Comparison of ENCODE assay signal across 1 cellular context in the genomic region with DNA sequence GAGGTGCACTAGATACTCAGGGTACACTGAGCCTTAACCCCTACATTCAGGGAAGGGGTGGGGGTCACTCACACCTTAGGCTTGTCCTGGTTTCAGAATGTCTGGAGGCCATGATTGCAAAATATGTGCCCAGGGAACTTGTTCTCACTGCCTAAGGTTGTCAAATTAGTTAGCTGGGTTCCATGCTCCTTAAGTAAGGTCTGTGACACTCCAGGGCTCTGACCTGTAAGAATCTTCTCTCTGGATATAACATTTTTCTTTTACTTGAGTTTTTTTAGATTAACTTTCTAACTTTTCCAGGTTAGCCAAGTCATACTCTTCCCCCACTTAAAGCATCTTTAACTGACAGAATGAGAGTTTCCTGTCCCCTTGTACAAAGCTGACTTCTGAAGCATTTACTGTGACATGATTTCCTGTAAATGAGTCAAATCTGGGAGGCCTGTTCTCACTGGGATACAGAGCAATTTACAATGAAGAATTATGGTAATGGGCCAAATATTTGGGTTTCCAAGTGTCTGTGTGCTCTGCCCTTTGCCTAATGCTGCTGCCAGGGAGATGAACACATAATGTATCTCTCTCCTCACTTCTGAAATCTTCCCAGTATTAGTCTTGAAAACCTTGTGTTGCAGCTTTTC.
TF ChIP-seq lines count a peak whose summit lies in the region.

No MANE protein-coding gene starts in this region.

TF ChIP-seq in GM23338, 12 proteins besides CTCF, POLR2A, EP300 and RAD21 (continued from another document):
- TF ChIP-seq, protein P1, sequence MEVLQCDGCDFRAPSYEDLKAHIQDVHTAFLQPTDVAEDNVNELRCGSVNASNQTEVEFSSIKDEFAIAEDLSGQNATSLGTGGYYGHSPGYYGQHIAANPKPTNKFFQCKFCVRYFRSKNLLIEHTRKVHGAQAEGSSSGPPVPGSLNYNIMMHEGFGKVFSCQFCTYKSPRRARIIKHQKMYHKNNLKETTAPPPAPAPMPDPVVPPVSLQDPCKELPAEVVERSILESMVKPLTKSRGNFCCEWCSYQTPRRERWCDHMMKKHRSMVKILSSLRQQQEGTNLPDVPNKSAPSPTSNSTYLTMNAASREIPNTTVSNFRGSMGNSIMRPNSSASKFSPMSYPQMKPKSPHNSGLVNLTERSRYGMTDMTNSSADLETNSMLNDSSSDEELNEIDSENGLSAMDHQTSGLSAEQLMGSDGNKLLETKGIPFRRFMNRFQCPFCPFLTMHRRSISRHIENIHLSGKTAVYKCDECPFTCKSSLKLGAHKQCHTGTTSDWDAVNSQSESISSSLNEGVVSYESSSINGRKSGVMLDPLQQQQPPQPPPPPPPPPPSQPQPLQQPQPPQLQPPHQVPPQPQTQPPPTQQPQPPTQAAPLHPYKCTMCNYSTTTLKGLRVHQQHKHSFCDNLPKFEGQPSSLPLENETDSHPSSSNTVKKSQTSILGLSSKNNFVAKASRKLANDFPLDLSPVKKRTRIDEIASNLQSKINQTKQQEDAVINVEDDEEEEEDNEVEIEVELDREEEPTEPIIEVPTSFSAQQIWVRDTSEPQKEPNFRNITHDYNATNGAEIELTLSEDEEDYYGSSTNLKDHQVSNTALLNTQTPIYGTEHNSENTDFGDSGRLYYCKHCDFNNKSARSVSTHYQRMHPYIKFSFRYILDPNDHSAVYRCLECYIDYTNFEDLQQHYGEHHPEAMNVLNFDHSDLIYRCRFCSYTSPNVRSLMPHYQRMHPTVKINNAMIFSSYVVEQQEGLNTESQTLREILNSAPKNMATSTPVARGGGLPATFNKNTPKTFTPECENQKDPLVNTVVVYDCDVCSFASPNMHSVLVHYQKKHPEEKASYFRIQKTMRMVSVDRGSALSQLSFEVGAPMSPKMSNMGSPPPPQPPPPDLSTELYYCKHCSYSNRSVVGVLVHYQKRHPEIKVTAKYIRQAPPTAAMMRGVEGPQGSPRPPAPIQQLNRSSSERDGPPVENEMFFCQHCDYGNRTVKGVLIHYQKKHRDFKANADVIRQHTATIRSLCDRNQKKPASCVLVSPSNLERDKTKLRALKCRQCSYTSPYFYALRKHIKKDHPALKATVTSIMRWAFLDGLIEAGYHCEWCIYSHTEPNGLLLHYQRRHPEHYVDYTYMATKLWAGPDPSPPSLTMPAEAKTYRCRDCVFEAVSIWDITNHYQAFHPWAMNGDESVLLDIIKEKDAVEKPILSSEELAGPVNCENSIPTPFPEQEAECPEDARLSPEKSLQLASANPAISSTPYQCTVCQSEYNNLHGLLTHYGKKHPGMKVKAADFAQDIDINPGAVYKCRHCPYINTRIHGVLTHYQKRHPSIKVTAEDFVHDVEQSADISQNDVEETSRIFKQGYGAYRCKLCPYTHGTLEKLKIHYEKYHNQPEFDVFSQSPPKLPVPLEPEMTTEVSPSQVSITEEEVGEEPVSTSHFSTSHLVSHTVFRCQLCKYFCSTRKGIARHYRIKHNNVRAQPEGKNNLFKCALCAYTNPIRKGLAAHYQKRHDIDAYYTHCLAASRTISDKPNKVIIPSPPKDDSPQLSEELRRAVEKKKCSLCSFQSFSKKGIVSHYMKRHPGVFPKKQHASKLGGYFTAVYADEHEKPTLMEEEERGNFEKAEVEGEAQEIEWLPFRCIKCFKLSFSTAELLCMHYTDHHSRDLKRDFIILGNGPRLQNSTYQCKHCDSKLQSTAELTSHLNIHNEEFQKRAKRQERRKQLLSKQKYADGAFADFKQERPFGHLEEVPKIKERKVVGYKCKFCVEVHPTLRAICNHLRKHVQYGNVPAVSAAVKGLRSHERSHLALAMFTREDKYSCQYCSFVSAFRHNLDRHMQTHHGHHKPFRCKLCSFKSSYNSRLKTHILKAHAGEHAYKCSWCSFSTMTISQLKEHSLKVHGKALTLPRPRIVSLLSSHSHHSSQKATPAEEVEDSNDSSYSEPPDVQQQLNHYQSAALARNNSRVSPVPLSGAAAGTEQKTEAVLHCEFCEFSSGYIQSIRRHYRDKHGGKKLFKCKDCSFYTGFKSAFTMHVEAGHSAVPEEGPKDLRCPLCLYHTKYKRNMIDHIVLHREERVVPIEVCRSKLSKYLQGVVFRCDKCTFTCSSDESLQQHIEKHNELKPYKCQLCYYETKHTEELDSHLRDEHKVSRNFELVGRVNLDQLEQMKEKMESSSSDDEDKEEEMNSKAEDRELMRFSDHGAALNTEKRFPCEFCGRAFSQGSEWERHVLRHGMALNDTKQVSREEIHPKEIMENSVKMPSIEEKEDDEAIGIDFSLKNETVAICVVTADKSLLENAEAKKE (CRISPR knock-in tag; IDR thresholded peaks at IDR 0.05) = no peak
- no peak for TF ChIP-seq STAT1 (IDR thresholded peaks at IDR 0.05; ENCODE audit: unreplicated experiment)
- TF ChIP-seq ZNF331 (CRISPR knock-in tag; IDR thresholded peaks at IDR 0.05; ENCODE audit: low read depth) = no peak
- TF ChIP-seq, protein P2, sequence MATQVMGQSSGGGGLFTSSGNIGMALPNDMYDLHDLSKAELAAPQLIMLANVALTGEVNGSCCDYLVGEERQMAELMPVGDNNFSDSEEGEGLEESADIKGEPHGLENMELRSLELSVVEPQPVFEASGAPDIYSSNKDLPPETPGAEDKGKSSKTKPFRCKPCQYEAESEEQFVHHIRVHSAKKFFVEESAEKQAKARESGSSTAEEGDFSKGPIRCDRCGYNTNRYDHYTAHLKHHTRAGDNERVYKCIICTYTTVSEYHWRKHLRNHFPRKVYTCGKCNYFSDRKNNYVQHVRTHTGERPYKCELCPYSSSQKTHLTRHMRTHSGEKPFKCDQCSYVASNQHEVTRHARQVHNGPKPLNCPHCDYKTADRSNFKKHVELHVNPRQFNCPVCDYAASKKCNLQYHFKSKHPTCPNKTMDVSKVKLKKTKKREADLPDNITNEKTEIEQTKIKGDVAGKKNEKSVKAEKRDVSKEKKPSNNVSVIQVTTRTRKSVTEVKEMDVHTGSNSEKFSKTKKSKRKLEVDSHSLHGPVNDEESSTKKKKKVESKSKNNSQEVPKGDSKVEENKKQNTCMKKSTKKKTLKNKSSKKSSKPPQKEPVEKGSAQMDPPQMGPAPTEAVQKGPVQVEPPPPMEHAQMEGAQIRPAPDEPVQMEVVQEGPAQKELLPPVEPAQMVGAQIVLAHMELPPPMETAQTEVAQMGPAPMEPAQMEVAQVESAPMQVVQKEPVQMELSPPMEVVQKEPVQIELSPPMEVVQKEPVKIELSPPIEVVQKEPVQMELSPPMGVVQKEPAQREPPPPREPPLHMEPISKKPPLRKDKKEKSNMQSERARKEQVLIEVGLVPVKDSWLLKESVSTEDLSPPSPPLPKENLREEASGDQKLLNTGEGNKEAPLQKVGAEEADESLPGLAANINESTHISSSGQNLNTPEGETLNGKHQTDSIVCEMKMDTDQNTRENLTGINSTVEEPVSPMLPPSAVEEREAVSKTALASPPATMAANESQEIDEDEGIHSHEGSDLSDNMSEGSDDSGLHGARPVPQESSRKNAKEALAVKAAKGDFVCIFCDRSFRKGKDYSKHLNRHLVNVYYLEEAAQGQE (IDR thresholded peaks at IDR 0.05; ENCODE audit: unreplicated experiment) = no peak
- TF ChIP-seq JUNB (IDR thresholded peaks at IDR 0.05; ENCODE audit: unreplicated experiment) = no peak
- TF ChIP-seq NANOG (IDR thresholded peaks at IDR 0.05; ENCODE audit: borderline replicate concordance) = no peak
- no peak for TF ChIP-seq POLR2AphosphoS5 (IDR thresholded peaks at IDR 0.05; ENCODE audit: low read depth)
- TF ChIP-seq ZNF114 (CRISPR knock-in tag; IDR thresholded peaks at IDR 0.05) = no peak
- TF ChIP-seq CREB1 (CRISPR knock-in tag; IDR thresholded peaks at IDR 0.05; ENCODE audit: low read depth) = no peak
- TF ChIP-seq EZH2 (IDR thresholded peaks at IDR 0.05; ENCODE audit: low read depth, unreplicated experiment) = no peak
